8 cellular contexts compared by ENCODE assay signal in the genomic region with DNA sequence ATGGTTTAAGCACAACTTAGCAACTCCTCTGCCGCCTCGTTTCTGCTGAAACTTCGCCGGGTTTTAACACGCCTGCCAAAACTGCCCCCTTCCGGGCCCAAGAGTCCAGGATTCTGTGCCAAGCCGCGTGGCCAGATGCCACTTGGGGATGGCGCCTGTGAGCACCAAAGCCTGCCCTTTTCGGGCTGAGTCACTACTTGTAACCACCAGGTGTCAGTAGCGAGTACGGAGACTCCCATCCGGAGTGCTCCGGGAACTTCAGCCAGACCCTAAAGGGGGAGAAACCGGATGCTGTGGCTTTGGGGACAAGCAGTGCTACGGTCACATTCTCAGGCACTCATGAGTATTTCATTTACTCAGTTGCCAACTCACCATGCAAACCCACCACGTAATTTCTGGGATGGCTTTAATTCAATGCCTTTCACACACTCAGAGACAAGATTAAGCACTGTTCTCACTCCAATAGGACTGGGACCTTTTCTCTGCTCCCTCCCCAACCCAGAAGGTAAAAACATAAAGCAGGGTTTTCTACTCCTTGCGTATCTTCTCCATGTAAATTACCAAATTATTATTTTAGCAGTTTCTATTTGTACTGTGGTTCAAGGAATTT. TPM values are rescaled to one million over a fixed set of nuclear protein-coding genes. Genes with fewer than 3 reads are reported as not detected.
A peak's percentile ranks its signal among the peaks of the same experiment; 100 is the strongest.
DNase-seq lines count a peak whose midpoint lies in the region; ATAC-seq and TF ChIP-seq lines count a peak whose summit lies in the region.

No MANE protein-coding gene starts in this region.

- TF ChIP-seq CTCF in BJ (IDR thresholded peaks at IDR 0.05; ENCODE audit: insufficient read depth, low read depth, low read length): peak; percentile 91
- peak; percentile 89 for TF ChIP-seq CTCF in fibroblast of the aortic adventitia (IDR thresholded peaks at IDR 0.05; ENCODE audit: insufficient read depth, low read length)
- TF ChIP-seq CTCF in neural crest cell (conservative IDR thresholded peaks at IDR 0.05): peak; percentile 86
- TF ChIP-seq CTCF in testis (IDR thresholded peaks at IDR 0.05): peak; percentile 82 to 92 (median 83)

- peaks cover 34% of the 10 kb centered on the region for H3K4me1 Mint-ChIP-seq in neural crest cell

- H3K36me3 ChIP-seq in BJ (ENCODE audit: control insufficient read depth, insufficient read depth, low read length) (peaks cover 26% of the 10 kb centered on the region), testis (ENCODE audit: low read depth, missing control alignments) (no peaks in the 10 kb centered on the region)

- peaks cover 34% of the 10 kb centered on the region for H3K27me3 Mint-ChIP-seq in neural crest cell (ENCODE audit: low read depth)

- CTCF ChIA-PET in BJ (lab: Yijun Ruan, JAX): interaction anchor here (0.8 to 3.0 kb wide), 29 partner anchors 9 to 274 kb away, joined by 3 to 39 read pairs (median 4); a partner anchor contains a TSS

- POLR2A ChIA-PET in BJ (lab: Charles Lee): no interaction called here

- no peaks in the 10 kb centered on the region for H3K9me3 ChIP-seq in testis

- intact Hi-C loops in testis (cut with DNase I; ENCODE audit: low total_unique reads): loop anchor here (5.0 kb wide), 1 partner anchor 245 kb away; no protein-coding TSS in a partner anchor

- H3K4me3 ChIP-seq in BJ (ENCODE audit: low read depth, low read length) (no peak overlapping the region), fibroblast of the aortic adventitia (ENCODE audit: low read depth, low read length) (peak overlapping the region; percentile 2), testis (no peak overlapping the region)

- 16 to 36% methylated on average over 8 to 18 of the region's 18 CpGs for WGBS in testis, 2 donors

- H3K27ac Mint-ChIP-seq in neural crest cell (ENCODE audit: unreplicated experiment): peak overlapping the region; percentile 55

- peak overlapping the region in 1 of 2 donors; percentile 26 for H3K27ac ChIP-seq in testis

- H3K9me3 Mint-ChIP-seq in neural crest cell: no peaks in the 10 kb centered on the region

- H3K27me3 ChIP-seq in BJ (ENCODE audit: control insufficient read depth, insufficient read depth, low read length) (no peaks in the 10 kb centered on the region), testis (no peaks in the 10 kb centered on the region)

- H3K4me3 Mint-ChIP-seq in neural crest cell: peak overlapping the region; percentile 39

- ATAC-seq in GM18873 (IDR thresholded peaks at IDR 0.05; ENCODE audit: low FRiP score, unreplicated experiment) (peak; percentile 75), HG03439 (IDR thresholded peaks at IDR 0.05; ENCODE audit: unreplicated experiment) (peak; percentile 67)

- TF ChIP-seq POLR2A in testis (IDR thresholded peaks at IDR 0.05): no peak

- DNase-seq in BJ (ENCODE audit: low read depth) (peak; percentile 44), OCI-M1 (lab: John Stamatoyannopoulos, UW) (peak; percentile 86), activated T-helper 1 cell treated with Interleukin-2 at 50 U/mL for 16 hours (ENCODE audit: low read depth) (peak; percentile 21), fibroblast of the aortic adventitia (ENCODE audit: low read depth) (peak; percentile 88), neural crest cell (ENCODE audit: low read depth, low spot score) (peak; percentile 75), testis (peak; percentile 85)

- peaks cover 26% of the 10 kb centered on the region for H3K4me1 ChIP-seq in testis

- H3K36me3 Mint-ChIP-seq in neural crest cell (ENCODE audit: low read depth): peaks cover 15% of the 10 kb centered on the region

RNA-seq across cellular contexts. Expression of a gene that starts 7.7 kb away (rescaled TPM):
- polyA plus RNA-seq in BJ (2011; rRNA removed): 122 and 208 TPM in 2 replicates
- polyA minus RNA-seq in BJ (2011; rRNA and poly(A)+ RNA removed): 129 and 191 TPM in 2 replicates
- total RNA-seq in fibroblast of the aortic adventitia (ENCODE audit: low replicate concordance): 111 and 115 TPM in 2 replicates
- 14.9 and 15.6 TPM in 2 replicates for total RNA-seq in neural crest cell
- 10 to 100 TPM; 31.1 to 49.2 TPM for total RNA-seq in testis
- 70.0 TPM for polyA plus RNA-seq in testis (ENCODE audit: insufficient read depth, low read depth, low replicate concordance)

Comparison
In these comparisons a context has a peak if more than half of its experiments do, and no peak if none do; other contexts are left out.
1. DNase-seq: peak in every context shown above with its lines; median percentile 88 in fibroblast of the aortic adventitia; 86 in OCI-M1; 85 in testis; 75 in neural crest cell; 44 in BJ; 21 in activated T-helper 1 cell treated with Interleukin-2 at 50 U/mL for 16 hours.